Comparison of ENCODE assay signal across 20 cellular contexts in the genomic region with DNA sequence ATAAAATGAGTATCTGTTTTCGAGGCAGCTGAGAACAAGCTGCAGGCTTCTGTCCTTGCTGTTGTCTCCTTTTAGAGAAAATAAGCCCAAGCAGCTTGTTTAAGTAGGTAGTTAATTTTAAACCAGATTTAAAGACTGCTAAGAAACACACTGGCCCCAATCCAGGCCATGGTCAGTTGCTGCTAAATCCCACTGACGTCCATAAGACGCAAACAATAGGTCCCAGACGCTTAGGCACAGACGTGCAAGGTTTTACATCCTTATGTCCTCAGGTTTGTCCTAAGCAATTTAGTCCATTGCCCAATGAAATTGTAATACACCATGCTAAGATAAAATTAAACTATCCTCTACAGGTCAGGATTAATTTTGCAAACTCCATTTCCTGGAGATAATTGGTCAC.
"Had no signal": no experiment of that assay in that cellular context is flagged by ENCODE, and none has a peak within 500 bp of the region (broad histone marks: within the 10 kb centered on the region; RNA-seq: fewer than 3 reads in every experiment).

No MANE protein-coding gene starts in this region.

- H3K4me3 ChIP-seq: colonic mucosa, esophagus squamous epithelium, gastrocnemius medialis, heart right ventricle, left lung, lower lobe of right lung, mucosa of descending colon had no signal

- H3K9me3 ChIP-seq: colonic mucosa, esophagus squamous epithelium, gastrocnemius medialis, heart right ventricle, left lung, lower lobe of right lung, mucosa of descending colon had no signal

- H3K27ac ChIP-seq: colonic mucosa, epithelial cell of prostate, esophagus squamous epithelium, gastrocnemius medialis, heart right ventricle, left lung, lower lobe of right lung had no signal

- DNase-seq: colonic mucosa; cortex of kidney; effector CD8-positive, alpha-beta T cell; erythroblast; esophagus squamous epithelium; foreskin fibroblast; foreskin melanocyte; gastrocnemius medialis; glutamatergic neuron; head of caudate nucleus; heart right ventricle; left cardiac atrium; left lung; left ventricle myocardium superior; lower lobe of right lung; mesenchymal stem cell; mucosa of descending colon; naive B cell had no signal

- ATAC-seq: esophagus mucosa, gastrocnemius medialis, heart right ventricle, left cardiac atrium, left lung, left ventricle myocardium superior, lower lobe of right lung, mucosa of descending colon had no signal

- H3K36me3 ChIP-seq: colonic mucosa, esophagus squamous epithelium, gastrocnemius medialis, heart right ventricle, left lung, lower lobe of right lung had no signal

- H3K4me1 ChIP-seq: colonic mucosa, esophagus squamous epithelium, gastrocnemius medialis, heart right ventricle, left lung, lower lobe of right lung had no signal

- H3K27me3 ChIP-seq: colonic mucosa, esophagus squamous epithelium, gastrocnemius medialis, left lung had no signal
